In genomic region chr4:180665481-180665880, GRCh38 we compare ENCODE assay signal across 13 cellular contexts.
DNase-seq lines count a peak whose midpoint lies in the region; ATAC-seq and TF ChIP-seq lines count a peak whose summit lies in the region.
"Had no signal": no experiment of that assay in that cellular context is flagged by ENCODE, and none has a peak within 500 bp of the region (broad histone marks: within the 10 kb centered on the region; RNA-seq: fewer than 3 reads in every experiment).

No MANE protein-coding gene starts in this region.

- CTCF ChIA-PET in PC-3 (lab: Charles Lee), result no interaction called here

- H3K27ac ChIP-seq in PC-3 (ENCODE audit: low read length), result no peak overlapping the region
- H3K27ac ChIP-seq: stomach, tibial artery, WERI-Rb-1 had no signal

- no peaks in the 10 kb centered on the region for H3K9me2 ChIP-seq in PC-3 (replicated peaks; ENCODE audit: low read length)

- H3K9me3 ChIP-seq in PC-3 (ENCODE audit: low read length), result no peaks in the 10 kb centered on the region
- H3K9me3 ChIP-seq: stomach, tibial artery had no signal

- H4K20me1 ChIP-seq in PC-3 (ENCODE audit: low read length), result no peaks in the 10 kb centered on the region

- no peak overlapping the region for H3K4me3 ChIP-seq in PC-3 (ENCODE audit: low read length)
- H3K4me3 ChIP-seq: K562, stomach, tibial artery had no signal

- H3K9ac ChIP-seq in PC-3 (ENCODE audit: low read length), result no peak overlapping the region

- BruUV-seq in PC-3 (replicated peaks; lab: Mats Ljungman, UMichigan), result no TSS peak

- no peaks in the 10 kb centered on the region for H3K27me3 ChIP-seq in PC-3 (ENCODE audit: low read length)
- H3K27me3 ChIP-seq: stomach, tibial artery had no signal

- DNase-seq in ELR (ENCODE audit: low read depth) (peak; percentile 29), NCI-H2029 treated with DMSO at 0.1 percent for 48 hours (lab: John Stamatoyannopoulos, UW) (peak; percentile 36), RPMI8226 (peak; percentile 72), glomerular visceral epithelial cell (ENCODE audit: extremely low spot score) (peak; percentile 55), PC-3 (no peak), C1 segment of cervical spinal cord (lab: John Stamatoyannopoulos, UW) (no peak)
- DNase-seq: GOT3 had no signal

- POLR2A ChIA-PET in PC-3 (lab: Charles Lee; ENCODE audit: unreplicated experiment), result no interaction called here

- no peak overlapping the region for H2AFZ ChIP-seq in PC-3 (ENCODE audit: low read length)

- H3K4me1 ChIP-seq in PC-3 (ENCODE audit: insufficient read depth, low read length), result no peaks in the 10 kb centered on the region
- H3K4me1 ChIP-seq: tibial artery had no signal

- no peaks in the 10 kb centered on the region for H3F3A ChIP-seq in PC-3 (ENCODE audit: low read length, unreplicated experiment)

- H3K79me2 ChIP-seq in PC-3 (ENCODE audit: low read length), result no peaks in the 10 kb centered on the region

- intact Hi-C loops in PC-3 (cut with micrococcal nuclease), result loop anchor here (2.0 to 10.0 kb wide), 2 partner anchors 281 to 859 kb away; no protein-coding TSS in a partner anchor

- no peaks in the 10 kb centered on the region for H3K36me3 ChIP-seq in PC-3 (ENCODE audit: low read depth, low read length)
- H3K36me3 ChIP-seq: stomach, tibial artery, WERI-Rb-1 had no signal

- no peak for ATAC-seq in GM19463 (IDR thresholded peaks at IDR 0.05; ENCODE audit: unreplicated experiment)
- no peak for ATAC-seq in GM21825 (IDR thresholded peaks at IDR 0.05; ENCODE audit: unreplicated experiment)
- no peak for ATAC-seq in PC-3

- no peak for TF ChIP-seq CTCF in PC-3 (conservative IDR thresholded peaks at IDR 0.05; ENCODE audit: low read depth, low read length)

- H3K4me2 ChIP-seq in PC-3 (ENCODE audit: low read length), result no peak overlapping the region

Comparison
In these comparisons a context has a peak if more than half of its experiments do, and no peak if none do; other contexts are left out.
1. DNase-seq: peak in ELR (single experiment), NCI-H2029 treated with DMSO at 0.1 percent for 48 hours (single experiment), RPMI8226 (single experiment) and glomerular visceral epithelial cell (single experiment); none in PC-3 (single experiment) and C1 segment of cervical spinal cord (0 of 14).